Comparison of ENCODE assay signal across 1 cellular context in genomic region chr22:20507253-20508066, GRCh38.
TF ChIP-seq lines count a peak whose summit lies in the region.

Gene MED15 (plus strand): TSS chr22:20507610. CDS start chr22:20507679, 69 bp downstream.

TF ChIP-seq in HepG2, 621 proteins besides CTCF, POLR2A, EP300 and RAD21 (continued from another document and continues in another):
- TF ChIP-seq, protein P1, sequence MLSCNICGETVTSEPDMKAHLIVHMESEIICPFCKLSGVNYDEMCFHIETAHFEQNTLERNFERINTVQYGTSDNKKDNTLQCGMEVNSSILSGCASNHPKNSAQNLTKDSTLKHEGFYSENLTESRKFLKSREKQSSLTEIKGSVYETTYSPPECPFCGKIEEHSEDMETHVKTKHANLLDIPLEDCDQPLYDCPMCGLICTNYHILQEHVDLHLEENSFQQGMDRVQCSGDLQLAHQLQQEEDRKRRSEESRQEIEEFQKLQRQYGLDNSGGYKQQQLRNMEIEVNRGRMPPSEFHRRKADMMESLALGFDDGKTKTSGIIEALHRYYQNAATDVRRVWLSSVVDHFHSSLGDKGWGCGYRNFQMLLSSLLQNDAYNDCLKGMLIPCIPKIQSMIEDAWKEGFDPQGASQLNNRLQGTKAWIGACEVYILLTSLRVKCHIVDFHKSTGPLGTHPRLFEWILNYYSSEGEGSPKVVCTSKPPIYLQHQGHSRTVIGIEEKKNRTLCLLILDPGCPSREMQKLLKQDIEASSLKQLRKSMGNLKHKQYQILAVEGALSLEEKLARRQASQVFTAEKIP (CRISPR knock-in tag; IDR thresholded peaks at IDR 0.05; ENCODE audit: borderline replicate concordance): 0 out of 2 replicates have a peak, but pooled peaks have one; percentile 57
- no peak for TF ChIP-seq ZNF670 (CRISPR knock-in tag; IDR thresholded peaks at IDR 0.05; ENCODE audit: borderline replicate concordance)
- TF ChIP-seq ATF7-NPFF (CRISPR knock-in tag; IDR thresholded peaks at IDR 0.05; ENCODE audit: low read depth): peak; percentile 65
- no peak for TF ChIP-seq ZNF281 (CRISPR knock-in tag; IDR thresholded peaks at IDR 0.05; ENCODE audit: borderline replicate concordance)
- no peak; the same call in 1 of the 2 replicates for TF ChIP-seq ZNF614 (CRISPR knock-in tag; IDR thresholded peaks at IDR 0.05; ENCODE audit: borderline replicate concordance)
- peak; percentile 34; the same call in 1 of the 2 replicates for TF ChIP-seq ZNF501 (CRISPR knock-in tag; IDR thresholded peaks at IDR 0.05)
- TF ChIP-seq, protein P2, sequence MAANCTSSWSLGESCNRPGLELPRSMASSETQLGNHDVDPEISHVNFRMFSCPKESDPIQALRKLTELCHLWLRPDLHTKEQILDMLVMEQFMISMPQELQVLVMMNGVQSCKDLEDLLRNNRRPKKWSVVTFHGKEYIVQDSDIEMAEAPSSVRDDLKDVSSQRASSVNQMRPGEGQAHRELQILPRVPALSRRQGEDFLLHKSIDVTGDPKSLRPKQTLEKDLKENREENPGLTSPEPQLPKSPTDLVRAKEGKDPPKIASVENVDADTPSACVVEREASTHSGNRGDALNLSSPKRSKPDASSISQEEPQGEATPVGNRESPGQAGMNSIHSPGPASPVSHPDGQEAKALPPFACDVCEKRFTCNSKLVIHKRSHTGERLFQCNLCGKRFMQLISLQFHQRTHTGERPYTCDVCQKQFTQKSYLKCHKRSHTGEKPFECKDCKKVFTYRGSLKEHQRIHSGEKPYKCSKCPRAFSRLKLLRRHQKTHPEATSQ (CRISPR knock-in tag; IDR thresholded peaks at IDR 0.05; ENCODE audit: borderline replicate concordance): no peak; the same call in 1 of the 2 replicates
- TF ChIP-seq HIC2 (CRISPR knock-in tag; IDR thresholded peaks at IDR 0.05; ENCODE audit: low read depth): peak; percentile 49; the same call in 1 of the 2 replicates
- peak; percentile 43; the same call in 1 of the 2 replicates for TF ChIP-seq ZNF101 (CRISPR knock-in tag; IDR thresholded peaks at IDR 0.05; ENCODE audit: borderline replicate concordance, low read depth)
- TF ChIP-seq ZNF788 (CRISPR knock-in tag; IDR thresholded peaks at IDR 0.05; ENCODE audit: borderline replicate concordance): peak; percentile 91; the same call in 1 of the 2 replicates
- peak; percentile 93 for TF ChIP-seq ZBTB25 (CRISPR knock-in tag; IDR thresholded peaks at IDR 0.05)
- TF ChIP-seq, protein P3, sequence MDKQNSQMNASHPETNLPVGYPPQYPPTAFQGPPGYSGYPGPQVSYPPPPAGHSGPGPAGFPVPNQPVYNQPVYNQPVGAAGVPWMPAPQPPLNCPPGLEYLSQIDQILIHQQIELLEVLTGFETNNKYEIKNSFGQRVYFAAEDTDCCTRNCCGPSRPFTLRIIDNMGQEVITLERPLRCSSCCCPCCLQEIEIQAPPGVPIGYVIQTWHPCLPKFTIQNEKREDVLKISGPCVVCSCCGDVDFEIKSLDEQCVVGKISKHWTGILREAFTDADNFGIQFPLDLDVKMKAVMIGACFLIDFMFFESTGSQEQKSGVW (CRISPR knock-in tag; IDR thresholded peaks at IDR 0.05; ENCODE audit: borderline replicate concordance): 0 out of 2 replicates have a peak, but pooled peaks have one; percentile 54
- TF ChIP-seq, protein P4, sequence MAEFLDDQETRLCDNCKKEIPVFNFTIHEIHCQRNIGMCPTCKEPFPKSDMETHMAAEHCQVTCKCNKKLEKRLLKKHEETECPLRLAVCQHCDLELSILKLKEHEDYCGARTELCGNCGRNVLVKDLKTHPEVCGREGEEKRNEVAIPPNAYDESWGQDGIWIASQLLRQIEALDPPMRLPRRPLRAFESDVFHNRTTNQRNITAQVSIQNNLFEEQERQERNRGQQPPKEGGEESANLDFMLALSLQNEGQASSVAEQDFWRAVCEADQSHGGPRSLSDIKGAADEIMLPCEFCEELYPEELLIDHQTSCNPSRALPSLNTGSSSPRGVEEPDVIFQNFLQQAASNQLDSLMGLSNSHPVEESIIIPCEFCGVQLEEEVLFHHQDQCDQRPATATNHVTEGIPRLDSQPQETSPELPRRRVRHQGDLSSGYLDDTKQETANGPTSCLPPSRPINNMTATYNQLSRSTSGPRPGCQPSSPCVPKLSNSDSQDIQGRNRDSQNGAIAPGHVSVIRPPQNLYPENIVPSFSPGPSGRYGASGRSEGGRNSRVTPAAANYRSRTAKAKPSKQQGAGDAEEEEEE (CRISPR knock-in tag; IDR thresholded peaks at IDR 0.05; ENCODE audit: borderline replicate concordance): peak; percentile 75; the same call in 1 of the 2 replicates
- peak; percentile 78 for TF ChIP-seq ZNF333 (CRISPR knock-in tag; IDR thresholded peaks at IDR 0.05; ENCODE audit: borderline replicate concordance)
- TF ChIP-seq CREM (IDR thresholded peaks at IDR 0.05): peak; percentile 98
- TF ChIP-seq CREM (CRISPR knock-in tag; IDR thresholded peaks at IDR 0.05): no peak
- no peak for TF ChIP-seq MYNN (CRISPR knock-in tag; IDR thresholded peaks at IDR 0.05; ENCODE audit: low read depth)
- TF ChIP-seq ZNF44 (CRISPR knock-in tag; IDR thresholded peaks at IDR 0.05): no peak
- TF ChIP-seq ONECUT2 (CRISPR knock-in tag; IDR thresholded peaks at IDR 0.05): 0 out of 2 replicates have a peak, but pooled peaks have one; percentile 18
- TF ChIP-seq KDM6A (CRISPR knock-in tag; IDR thresholded peaks at IDR 0.05; ENCODE audit: low read depth): no peak
- peak; percentile 82 for TF ChIP-seq BRCA1 (CRISPR knock-in tag; IDR thresholded peaks at IDR 0.05)
- TF ChIP-seq ESRRA (CRISPR knock-in tag; IDR thresholded peaks at IDR 0.05; ENCODE audit: low read depth): 0 out of 2 replicates have a peak, but pooled peaks have one; percentile 42
- TF ChIP-seq, protein P5, sequence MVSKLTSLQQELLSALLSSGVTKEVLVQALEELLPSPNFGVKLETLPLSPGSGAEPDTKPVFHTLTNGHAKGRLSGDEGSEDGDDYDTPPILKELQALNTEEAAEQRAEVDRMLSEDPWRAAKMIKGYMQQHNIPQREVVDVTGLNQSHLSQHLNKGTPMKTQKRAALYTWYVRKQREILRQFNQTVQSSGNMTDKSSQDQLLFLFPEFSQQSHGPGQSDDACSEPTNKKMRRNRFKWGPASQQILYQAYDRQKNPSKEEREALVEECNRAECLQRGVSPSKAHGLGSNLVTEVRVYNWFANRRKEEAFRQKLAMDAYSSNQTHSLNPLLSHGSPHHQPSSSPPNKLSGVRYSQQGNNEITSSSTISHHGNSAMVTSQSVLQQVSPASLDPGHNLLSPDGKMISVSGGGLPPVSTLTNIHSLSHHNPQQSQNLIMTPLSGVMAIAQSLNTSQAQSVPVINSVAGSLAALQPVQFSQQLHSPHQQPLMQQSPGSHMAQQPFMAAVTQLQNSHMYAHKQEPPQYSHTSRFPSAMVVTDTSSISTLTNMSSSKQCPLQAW (CRISPR knock-in tag; IDR thresholded peaks at IDR 0.05): no peak; the same call in none of the 2 replicates
- TF ChIP-seq, protein P6, sequence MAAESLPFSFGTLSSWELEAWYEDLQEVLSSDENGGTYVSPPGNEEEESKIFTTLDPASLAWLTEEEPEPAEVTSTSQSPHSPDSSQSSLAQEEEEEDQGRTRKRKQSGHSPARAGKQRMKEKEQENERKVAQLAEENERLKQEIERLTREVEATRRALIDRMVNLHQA (CRISPR knock-in tag; IDR thresholded peaks at IDR 0.05): no peak
- peak; percentile 95 for TF ChIP-seq KAT8 (CRISPR knock-in tag; IDR thresholded peaks at IDR 0.05)
- no peak for TF ChIP-seq ZNF30 (CRISPR knock-in tag; IDR thresholded peaks at IDR 0.05)
- no peak for TF ChIP-seq ATAD3A (CRISPR knock-in tag; IDR thresholded peaks at IDR 0.05)
- TF ChIP-seq, protein P7, sequence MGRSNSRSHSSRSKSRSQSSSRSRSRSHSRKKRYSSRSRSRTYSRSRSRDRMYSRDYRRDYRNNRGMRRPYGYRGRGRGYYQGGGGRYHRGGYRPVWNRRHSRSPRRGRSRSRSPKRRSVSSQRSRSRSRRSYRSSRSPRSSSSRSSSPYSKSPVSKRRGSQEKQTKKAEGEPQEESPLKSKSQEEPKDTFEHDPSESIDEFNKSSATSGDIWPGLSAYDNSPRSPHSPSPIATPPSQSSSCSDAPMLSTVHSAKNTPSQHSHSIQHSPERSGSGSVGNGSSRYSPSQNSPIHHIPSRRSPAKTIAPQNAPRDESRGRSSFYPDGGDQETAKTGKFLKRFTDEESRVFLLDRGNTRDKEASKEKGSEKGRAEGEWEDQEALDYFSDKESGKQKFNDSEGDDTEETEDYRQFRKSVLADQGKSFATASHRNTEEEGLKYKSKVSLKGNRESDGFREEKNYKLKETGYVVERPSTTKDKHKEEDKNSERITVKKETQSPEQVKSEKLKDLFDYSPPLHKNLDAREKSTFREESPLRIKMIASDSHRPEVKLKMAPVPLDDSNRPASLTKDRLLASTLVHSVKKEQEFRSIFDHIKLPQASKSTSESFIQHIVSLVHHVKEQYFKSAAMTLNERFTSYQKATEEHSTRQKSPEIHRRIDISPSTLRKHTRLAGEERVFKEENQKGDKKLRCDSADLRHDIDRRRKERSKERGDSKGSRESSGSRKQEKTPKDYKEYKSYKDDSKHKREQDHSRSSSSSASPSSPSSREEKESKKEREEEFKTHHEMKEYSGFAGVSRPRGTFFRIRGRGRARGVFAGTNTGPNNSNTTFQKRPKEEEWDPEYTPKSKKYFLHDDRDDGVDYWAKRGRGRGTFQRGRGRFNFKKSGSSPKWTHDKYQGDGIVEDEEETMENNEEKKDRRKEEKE (IDR thresholded peaks at IDR 0.05): no peak
- TF ChIP-seq, protein P8, sequence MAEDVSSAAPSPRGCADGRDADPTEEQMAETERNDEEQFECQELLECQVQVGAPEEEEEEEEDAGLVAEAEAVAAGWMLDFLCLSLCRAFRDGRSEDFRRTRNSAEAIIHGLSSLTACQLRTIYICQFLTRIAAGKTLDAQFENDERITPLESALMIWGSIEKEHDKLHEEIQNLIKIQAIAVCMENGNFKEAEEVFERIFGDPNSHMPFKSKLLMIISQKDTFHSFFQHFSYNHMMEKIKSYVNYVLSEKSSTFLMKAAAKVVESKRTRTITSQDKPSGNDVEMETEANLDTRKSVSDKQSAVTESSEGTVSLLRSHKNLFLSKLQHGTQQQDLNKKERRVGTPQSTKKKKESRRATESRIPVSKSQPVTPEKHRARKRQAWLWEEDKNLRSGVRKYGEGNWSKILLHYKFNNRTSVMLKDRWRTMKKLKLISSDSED (CRISPR knock-in tag; IDR thresholded peaks at IDR 0.05): no peak
- TF ChIP-seq ZBTB8A (CRISPR knock-in tag; IDR thresholded peaks at IDR 0.05; ENCODE audit: borderline replicate concordance, low read depth): 0 out of 2 replicates have a peak, but pooled peaks have one; percentile 51
- TF ChIP-seq ZFP41 (CRISPR knock-in tag; IDR thresholded peaks at IDR 0.05; ENCODE audit: borderline replicate concordance): peak; percentile 68; the same call in 1 of the 2 replicates
- TF ChIP-seq, protein P9, sequence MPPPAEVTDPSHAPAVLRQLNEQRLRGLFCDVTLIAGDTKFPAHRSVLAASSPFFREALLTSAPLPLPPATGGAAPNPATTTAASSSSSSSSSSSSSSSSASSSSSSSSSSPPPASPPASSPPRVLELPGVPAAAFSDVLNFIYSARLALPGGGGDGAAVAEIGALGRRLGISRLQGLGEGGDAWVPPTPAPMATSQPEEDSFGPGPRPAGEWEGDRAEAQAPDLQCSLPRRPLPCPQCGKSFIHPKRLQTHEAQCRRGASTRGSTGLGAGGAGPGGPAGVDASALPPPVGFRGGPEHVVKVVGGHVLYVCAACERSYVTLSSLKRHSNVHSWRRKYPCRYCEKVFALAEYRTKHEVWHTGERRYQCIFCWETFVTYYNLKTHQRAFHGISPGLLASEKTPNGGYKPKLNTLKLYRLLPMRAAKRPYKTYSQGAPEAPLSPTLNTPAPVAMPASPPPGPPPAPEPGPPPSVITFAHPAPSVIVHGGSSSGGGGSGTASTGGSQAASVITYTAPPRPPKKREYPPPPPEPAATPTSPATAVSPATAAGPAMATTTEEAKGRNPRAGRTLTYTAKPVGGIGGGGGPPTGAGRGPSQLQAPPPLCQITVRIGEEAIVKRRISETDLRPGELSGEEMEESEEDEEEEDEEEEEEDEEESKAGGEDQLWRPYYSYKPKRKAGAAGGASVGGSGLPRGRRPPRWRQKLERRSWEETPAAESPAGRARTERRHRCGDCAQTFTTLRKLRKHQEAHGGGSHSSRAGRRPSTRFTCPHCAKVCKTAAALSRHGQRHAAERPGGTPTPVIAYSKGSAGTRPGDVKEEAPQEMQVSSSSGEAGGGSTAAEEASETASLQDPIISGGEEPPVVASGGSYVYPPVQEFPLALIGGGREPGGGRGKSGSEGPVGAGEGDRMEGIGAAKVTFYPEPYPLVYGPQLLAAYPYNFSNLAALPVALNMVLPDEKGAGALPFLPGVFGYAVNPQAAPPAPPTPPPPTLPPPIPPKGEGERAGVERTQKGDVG (CRISPR knock-in tag; IDR thresholded peaks at IDR 0.05; ENCODE audit: borderline replicate concordance): peak; percentile 75; the same call in 1 of the 2 replicates
- peak; percentile 81 for TF ChIP-seq ARHGAP35 (CRISPR knock-in tag; IDR thresholded peaks at IDR 0.05; ENCODE audit: borderline replicate concordance)
- TF ChIP-seq FOXM1 (CRISPR knock-in tag; IDR thresholded peaks at IDR 0.05): no peak
